ENCODE assay signal across 9 cellular contexts in genomic region chr16:20774703-20775362, GRCh38. TPM values are rescaled to one million over a fixed set of nuclear protein-coding genes. Genes with fewer than 3 reads are reported as not detected.
DNase-seq lines count a peak whose midpoint lies in the region; ATAC-seq and TF ChIP-seq lines count a peak whose summit lies in the region.
"Had no signal": no experiment of that assay in that cellular context is flagged by ENCODE, and none has a peak within 500 bp of the region (broad histone marks: within the 10 kb centered on the region; RNA-seq: fewer than 3 reads in every experiment).

No MANE protein-coding gene starts in this region.

- peak; percentile 99 for TF ChIP-seq CTCF in GM12864 (IDR thresholded peaks at IDR 0.05; ENCODE audit: low read depth, low read length, missing control alignments)

- H3K9me3 ChIP-seq in MG63: no peaks in the 10 kb centered on the region

- no peak for ATAC-seq in GM19324 (IDR thresholded peaks at IDR 0.05; ENCODE audit: low FRiP score, unreplicated experiment)
- no peak for ATAC-seq in GM18909 (IDR thresholded peaks at IDR 0.05; ENCODE audit: poor library complexity, unreplicated experiment)

- H3K27me3 ChIP-seq in MG63: no peaks in the 10 kb centered on the region
- H3K27me3 ChIP-seq: dorsolateral prefrontal cortex had no signal

- H3K36me3 ChIP-seq in MG63: no peaks in the 10 kb centered on the region

- H3K4me3 ChIP-seq in GM12864 (ENCODE audit: low read depth, low read length) (no peak overlapping the region), MG63 (no peak overlapping the region)
- H3K4me3 ChIP-seq: dorsolateral prefrontal cortex had no signal

- DNase-seq in GM12864 (ENCODE audit: low read depth): peak; percentile 18
- DNase-seq in MG63: peak; percentile 87
- DNase-seq in SW480 (ENCODE audit: low spot score): peak; percentile 69
- DNase-seq in amniotic stem cell (lab: John Stamatoyannopoulos, UW): peak; percentile 57
- DNase-seq in iPS-NIHi11 (ENCODE audit: low spot score): peak; percentile 85
- peak; percentile 63 for DNase-seq in stimulated activated CD4-positive, alpha-beta T cell treated with anti-CD3 and anti-CD28 coated beads, Interleukin-4, amount 100 ng/mL, for 24 hours

RNA-seq across cellular contexts. Expression of gene ACSM3, which starts 11.0 kb away (rescaled TPM):
- total RNA-seq in MG63 (2014; rRNA removed; shearing (Covaris generic); ENCODE audit: low replicate concordance): 0.23 TPM in 1 of 2 replicates, not detected in the other

RNA-seq across cellular contexts. Expression of gene ERI2, which starts 31.4 kb away (rescaled TPM):
- 14.1 and 24.4 TPM in 2 replicates for total RNA-seq in MG63 (2014; rRNA removed; shearing (Covaris generic); ENCODE audit: low replicate concordance)

RNA-seq across cellular contexts. Expression of gene REXO5, which starts 31.5 kb away (rescaled TPM):
- 16.2 and 28.8 TPM in 2 replicates for total RNA-seq in MG63 (2014; rRNA removed; shearing (Covaris generic); ENCODE audit: low replicate concordance)

RNA-seq across cellular contexts. Expression of gene THUMPD1, which starts 33.2 kb away (rescaled TPM):
- 37.5 and 37.9 TPM in 2 replicates for total RNA-seq in MG63 (2014; rRNA removed; shearing (Covaris generic); ENCODE audit: low replicate concordance)

Comparison
In these comparisons a context has a peak if more than half of its experiments do, and no peak if none do; other contexts are left out.
1. DNase-seq: peak in every context shown above with its lines; median percentile 87 in MG63; 85 in iPS-NIHi11; 69 in SW480; 63 in stimulated activated CD4-positive, alpha-beta T cell treated with anti-CD3 and anti-CD28 coated beads, Interleukin-4, amount 100 ng/mL, for 24 hours; 57 in amniotic stem cell; 18 in GM12864.